11 cellular contexts compared by ENCODE assay signal in the genomic region with DNA sequence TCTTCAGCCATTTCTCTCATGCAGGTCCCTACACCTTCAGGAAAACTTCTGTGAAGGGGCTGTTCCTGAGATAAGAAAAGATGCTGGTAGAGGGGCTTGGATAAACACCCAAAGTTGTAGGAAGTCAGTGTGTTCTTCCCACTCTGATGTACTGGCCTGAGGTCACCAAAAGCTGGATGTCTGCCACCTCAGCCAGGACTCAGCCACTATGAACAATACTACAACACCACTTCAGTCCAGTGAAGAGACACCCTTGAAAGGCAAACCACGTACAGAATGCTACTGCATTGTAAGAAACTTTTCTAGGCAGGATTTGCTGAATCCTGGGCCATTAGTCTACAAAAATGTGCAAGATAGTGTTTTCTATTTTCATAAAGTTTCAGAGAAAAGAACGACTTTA. TPM values are rescaled to one million over a fixed set of nuclear protein-coding genes. Genes with fewer than 3 reads are reported as not detected.
DNase-seq lines count a peak whose midpoint lies in the region; ATAC-seq and TF ChIP-seq lines count a peak whose summit lies in the region.
"Had no signal": no experiment of that assay in that cellular context is flagged by ENCODE, and none has a peak within 500 bp of the region (broad histone marks: within the 10 kb centered on the region; RNA-seq: fewer than 3 reads in every experiment).

No MANE protein-coding gene starts in this region.

- no peaks in the 10 kb centered on the region for H3K36me3 Mint-ChIP-seq in activated naive CD8-positive, alpha-beta T cell treated with anti-CD3 and anti-CD28 coated beads, Interleukin-2, amount 50 U/mL, for 24 hours (ENCODE audit: low read depth)
- H3K36me3 Mint-ChIP-seq in CD14-positive monocyte = peaks cover 0 to 4% of the 10 kb centered on the region in 2 donors

- H3K27ac ChIP-seq in SJSA1 (no peak overlapping the region), psoas muscle (peak overlapping the region; percentile 95)

- no peaks in the 10 kb centered on the region for H3K9me3 Mint-ChIP-seq in activated naive CD8-positive, alpha-beta T cell treated with anti-CD3 and anti-CD28 coated beads, Interleukin-2, amount 50 U/mL, for 24 hours
- peaks cover 0 to 15% (median 2%) of the 10 kb centered on the region in 7 donors for H3K9me3 Mint-ChIP-seq in CD14-positive monocyte
- H3K9me3 Mint-ChIP-seq: activated CD4-positive, alpha-beta memory T cell treated with anti-CD3 and anti-CD28 coated beads, Interleukin-2, amount 10 ng/mL, durations not matched to agents 7 days and 5 days; effector memory CD8-positive, alpha-beta T cell had no signal

- H3K27ac Mint-ChIP-seq in activated naive CD8-positive, alpha-beta T cell treated with anti-CD3 and anti-CD28 coated beads, Interleukin-2, amount 50 U/mL, for 24 hours = no peak overlapping the region
- peak overlapping the region in 1 of 7 donors; percentile 54 for H3K27ac Mint-ChIP-seq in CD14-positive monocyte
- H3K27ac Mint-ChIP-seq: activated CD4-positive, alpha-beta memory T cell treated with anti-CD3 and anti-CD28 coated beads, Interleukin-2, amount 10 ng/mL, durations not matched to agents 7 days and 5 days; effector memory CD8-positive, alpha-beta T cell had no signal

- TF ChIP-seq CTCF in foreskin fibroblast (IDR thresholded peaks at IDR 0.05; ENCODE audit: low read depth, low read length) = no peak
- no peak for TF ChIP-seq CTCF in psoas muscle (IDR thresholded peaks at IDR 0.05)
- TF ChIP-seq CTCF in CD14-positive monocyte (IDR thresholded peaks at IDR 0.05) = no peak

- H3K27me3 ChIP-seq in SJSA1 (replicated peaks) (no peaks in the 10 kb centered on the region), psoas muscle (ENCODE audit: insufficient read depth in 3 of 3, low read length in 2 of 3) (no peaks in the 10 kb centered on the region)

- H3K9me3 ChIP-seq in SJSA1 (replicated peaks) (no peaks in the 10 kb centered on the region), psoas muscle (no peaks in the 10 kb centered on the region)

- DNase-seq in EL = peak; percentile 80
- peak; percentile 57 to 72 for DNase-seq in SJSA1 (ENCODE audit: low read depth in 1 of 2, low spot score in 2 of 2)
- DNase-seq in foreskin fibroblast = peak; percentile 64 to 78
- DNase-seq in psoas muscle = peak; percentile 51 to 74
- no peak for DNase-seq in activated naive CD8-positive, alpha-beta T cell treated with anti-CD3 and anti-CD28 coated beads, Interleukin-2, amount 50 U/mL, for 24 hours
- no peak for DNase-seq in CD14-positive monocyte (ENCODE audit: low spot score)
- DNase-seq: activated CD4-positive, alpha-beta memory T cell treated with anti-CD3 and anti-CD28 coated beads, Interleukin-2, amount 10 ng/mL, durations not matched to agents 7 days and 5 days; effector memory CD8-positive, alpha-beta T cell; NCI-H345 had no signal

- peaks cover 10% of the 10 kb centered on the region for H3K4me1 Mint-ChIP-seq in activated naive CD8-positive, alpha-beta T cell treated with anti-CD3 and anti-CD28 coated beads, Interleukin-2, amount 50 U/mL, for 24 hours
- peaks cover 13% of the 10 kb centered on the region for H3K4me1 Mint-ChIP-seq in CD14-positive monocyte

- peak overlapping the region; percentile 82 for H3K4me3 ChIP-seq in SJSA1
- H3K4me3 ChIP-seq in foreskin fibroblast (ENCODE audit: low read depth in 1 of 2, low read length in 2 of 2) = peak overlapping the region; percentile 75 to 90
- peak overlapping the region; percentile 93 for H3K4me3 ChIP-seq in psoas muscle

- no peak overlapping the region for H3K4me3 Mint-ChIP-seq in activated naive CD8-positive, alpha-beta T cell treated with anti-CD3 and anti-CD28 coated beads, Interleukin-2, amount 50 U/mL, for 24 hours
- H3K4me3 Mint-ChIP-seq in CD14-positive monocyte = no peak overlapping the region
- H3K4me3 Mint-ChIP-seq: activated CD4-positive, alpha-beta memory T cell treated with anti-CD3 and anti-CD28 coated beads, Interleukin-2, amount 10 ng/mL, durations not matched to agents 7 days and 5 days; effector memory CD8-positive, alpha-beta T cell had no signal

- 14 to 24% (median 21%) methylated on average over 2 of the region's 2 CpGs for WGBS in psoas muscle, 3 donors

- ATAC-seq in psoas muscle = peak in 2 of 4 donors; percentile 39 to 48
- ATAC-seq in activated naive CD8-positive, alpha-beta T cell treated with anti-CD3 and anti-CD28 coated beads, Interleukin-2, amount 50 U/mL, for 24 hours = no peak
- no peak for ATAC-seq in HG02588 (IDR thresholded peaks at IDR 0.05; ENCODE audit: unreplicated experiment)
- ATAC-seq in GM19455 (IDR thresholded peaks at IDR 0.05; ENCODE audit: unreplicated experiment) = no peak
- ATAC-seq: effector memory CD8-positive, alpha-beta T cell had no signal

- H3K4me1 ChIP-seq in SJSA1 (replicated peaks) = peaks cover 34% of the 10 kb centered on the region
- peaks cover 40% of the 10 kb centered on the region for H3K4me1 ChIP-seq in psoas muscle

- H3K36me3 ChIP-seq in SJSA1 = peaks cover 54% of the 10 kb centered on the region
- no peaks in the 10 kb centered on the region for H3K36me3 ChIP-seq in psoas muscle (ENCODE audit: insufficient read depth in 1 of 2, low read depth in 1 of 2)

- H3K27me3 Mint-ChIP-seq in activated naive CD8-positive, alpha-beta T cell treated with anti-CD3 and anti-CD28 coated beads, Interleukin-2, amount 50 U/mL, for 24 hours = peaks cover 64% of the 10 kb centered on the region
- H3K27me3 Mint-ChIP-seq in CD14-positive monocyte (ENCODE audit: low read depth in 3 of 3) = peaks cover 49 to 60% (median 56%) of the 10 kb centered on the region in 3 donors

- intact Hi-C loops in psoas muscle (cut with DNase I) (loop anchor here in 1 of 2 donors (5.0 kb wide), 1 partner anchor 42 kb away; no protein-coding TSS in a partner anchor), CD14-positive monocyte (cut with micrococcal nuclease) (no loop called here)

RNA-seq across cellular contexts. Expression of a gene that starts 2.4 kb away (rescaled TPM):
- total RNA-seq in SJSA1 (2014; rRNA removed; shearing (Covaris generic)) = 18.8 and 39.1 TPM in 2 replicates
- total RNA-seq in psoas muscle = 100 to 1,000 TPM in 1 of 4 donors, 10 to 100 TPM in 3; 50.8 to 106 (median 63.3) TPM
- polyA plus RNA-seq in psoas muscle (10 to 100 TPM in 1 of 3 donors, 1 to 10 TPM in 2; 7.2 to 27.9 (median 9.1) TPM), CD14-positive monocyte (under 1 TPM; 0.01 TPM)

RNA-seq across cellular contexts. Expression of a gene that starts 54.0 kb away (rescaled TPM):
- total RNA-seq in SJSA1 (2014; rRNA removed; shearing (Covaris generic)) = 182 and 192 TPM in 2 replicates
- 1 to 10 TPM in 1 of 4 donors, under 1 TPM in 3; 0.28 to 1.2 (median 0.43) TPM for total RNA-seq in psoas muscle
- polyA plus RNA-seq in psoas muscle (1 to 10 TPM in 1 of 3 donors, under 1 TPM in 2; 0.04 to 1.2 (median 0.74) TPM), CD14-positive monocyte (under 1 TPM in 1 of 2 donors, not detected in 1; 0.29 TPM)

Comparison
In these comparisons a context has a peak if more than half of its experiments do, and no peak if none do; other contexts are left out.
1. DNase-seq: peak in EL (single experiment), SJSA1 (2 of 2), foreskin fibroblast (2 of 2) and psoas muscle (2 of 2); none in activated naive CD8-positive, alpha-beta T cell treated with anti-CD3 and anti-CD28 coated beads, Interleukin-2, amount 50 U/mL, for 24 hours (single experiment) and CD14-positive monocyte (single experiment).
2. RNA of a gene that starts 54.0 kb away (total RNA-seq): 182 to 192 TPM in SJSA1; 0.28 to 1.2 TPM in psoas muscle; every median in the first group is over 10 times any median in the second.
3. Peak in every context shown above with its lines, with median percentiles within 50 percentile points of each other: H3K4me3 ChIP-seq.